Comparison of ENCODE assay signal across 11 cellular contexts in the genomic region with DNA sequence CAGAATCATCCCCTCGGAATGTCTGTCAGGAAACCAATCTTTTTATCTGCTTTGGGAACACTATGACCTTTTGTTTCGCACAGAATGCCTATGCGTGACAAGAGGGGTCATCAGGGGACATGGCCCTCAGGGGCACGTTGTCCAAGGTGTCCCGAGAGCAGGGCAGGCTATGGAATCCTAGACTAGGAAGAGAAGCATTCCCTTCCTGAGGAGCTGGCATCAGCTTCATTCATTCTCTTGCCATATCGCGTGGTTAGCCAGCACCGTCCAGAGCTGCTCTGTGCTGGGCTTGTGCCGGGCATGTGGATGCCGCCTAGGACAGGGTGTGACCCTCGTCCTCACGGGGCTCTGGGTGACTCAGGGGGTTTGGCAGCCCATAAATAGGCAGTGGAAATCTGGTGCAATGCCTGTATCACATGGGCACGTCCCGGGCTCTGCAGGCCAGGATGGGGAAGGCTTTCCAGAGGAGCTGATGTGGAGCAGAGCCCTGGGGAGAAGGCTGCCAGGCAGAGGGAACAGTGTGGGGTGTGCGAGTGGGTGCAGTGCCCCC.
DNase-seq lines count a peak whose midpoint lies in the region; ATAC-seq, FAIRE-seq and TF ChIP-seq lines count a peak whose summit lies in the region.
"Had no signal": no experiment of that assay in that cellular context is flagged by ENCODE, and none has a peak within 500 bp of the region (broad histone marks: within the 10 kb centered on the region; RNA-seq: fewer than 3 reads in every experiment).

No MANE protein-coding gene starts in this region.

- H3K9me3 ChIP-seq in right atrium auricular region = no peaks in the 10 kb centered on the region
- H3K9me3 ChIP-seq in vagina = no peaks in the 10 kb centered on the region

- H3K4me1 ChIP-seq in right atrium auricular region (peaks cover 0 to 11% of the 10 kb centered on the region in 2 donors), vagina (peaks cover 11% of the 10 kb centered on the region)

- H3K27me3 ChIP-seq in right atrium auricular region (no peaks in the 10 kb centered on the region), bronchial epithelial cell (ENCODE audit: control insufficient read depth, insufficient read depth, low read length) (peaks cover 2% of the 10 kb centered on the region), vagina (no peaks in the 10 kb centered on the region)

- no peak for TF ChIP-seq CTCF in right atrium auricular region (IDR thresholded peaks at IDR 0.05)
- TF ChIP-seq CTCF in bronchial epithelial cell (IDR thresholded peaks at IDR 0.05; ENCODE audit: insufficient read depth, low read length, severe bottlenecking) = no peak
- no peak for TF ChIP-seq CTCF in vagina (IDR thresholded peaks at IDR 0.05)

- no peak for DNase-seq in Right ventricle myocardium inferior (ENCODE audit: missing footprints)
- DNase-seq in right atrium auricular region (ENCODE audit: low spot score) = no peak
- DNase-seq in bronchial epithelial cell (ENCODE audit: low read depth) = peak; percentile 80
- DNase-seq in hepatic stellate cell (ENCODE audit: low spot score) = peak; percentile 69
- DNase-seq in vagina (ENCODE audit: extremely low spot score in 2 of 2) = no peak
- DNase-seq in NOMO-1 (lab: John Stamatoyannopoulos, UW; ENCODE audit: unreplicated experiment in 2 of 2) = no peak
- DNase-seq in stimulated activated naive CD4-positive, alpha-beta T cell treated with Interleukin-2 at 50 U/mL for 16 hours (lab: John Stamatoyannopoulos, UW) = no peak
- no peak for DNase-seq in mucosa of gallbladder (ENCODE audit: low spot score)
- DNase-seq: 8988T; effector memory CD8-positive, alpha-beta T cell; kidney glomerular epithelial cell had no signal

- TF ChIP-seq POLR2A in vagina (IDR thresholded peaks at IDR 0.05) = no peak

- peak; percentile 90 for ATAC-seq in Right ventricle myocardium inferior
- ATAC-seq: effector memory CD8-positive, alpha-beta T cell had no signal

- H3K36me3 ChIP-seq in right atrium auricular region = no peaks in the 10 kb centered on the region
- no peaks in the 10 kb centered on the region for H3K36me3 ChIP-seq in bronchial epithelial cell (ENCODE audit: control insufficient read depth, insufficient read depth, low read length)
- H3K36me3 ChIP-seq in vagina = no peaks in the 10 kb centered on the region

- H3K27ac ChIP-seq in right atrium auricular region = no peak overlapping the region
- H3K27ac ChIP-seq in vagina = peak overlapping the region; percentile 14

- intact Hi-C loops in Right ventricle myocardium inferior (cut with DNase I) (no loop called here), vagina (cut with DNase I) (no loop called here)

- FAIRE-seq in bronchial epithelial cell (lab: Jason Lieb, UNC) = no peak

- H3K4me3 ChIP-seq in right atrium auricular region = no peak overlapping the region
- no peak overlapping the region for H3K4me3 ChIP-seq in bronchial epithelial cell (ENCODE audit: low read depth, low read length)
- H3K4me3 ChIP-seq in vagina = no peak overlapping the region

Comparison
In these comparisons a context has a peak if more than half of its experiments do, and no peak if none do; other contexts are left out.
1. DNase-seq: peak in bronchial epithelial cell (single experiment) and hepatic stellate cell (single experiment); none in Right ventricle myocardium inferior (single experiment), right atrium auricular region (single experiment), vagina (0 of 2), NOMO-1 (0 of 2), stimulated activated naive CD4-positive, alpha-beta T cell treated with Interleukin-2 at 50 U/mL for 16 hours (single experiment) and mucosa of gallbladder (single experiment).